In genomic region chr13:110319774-110320509, GRCh38 we compare ENCODE assay signal across 1 cellular context.
TF ChIP-seq lines count a peak whose summit lies in the region.

No MANE protein-coding gene starts in this region.

TF ChIP-seq in HEK293, 187 proteins besides CTCF, POLR2A, EP300 and RAD21 (continued from another document):
- no peak for TF ChIP-seq ZFP41 (tag by site-specific recombination; IDR thresholded peaks at IDR 0.05; ENCODE audit: borderline replicate concordance)
- no peak for TF ChIP-seq PRDM4 (tag by site-specific recombination; IDR thresholded peaks at IDR 0.05)
- TF ChIP-seq, protein P1, sequence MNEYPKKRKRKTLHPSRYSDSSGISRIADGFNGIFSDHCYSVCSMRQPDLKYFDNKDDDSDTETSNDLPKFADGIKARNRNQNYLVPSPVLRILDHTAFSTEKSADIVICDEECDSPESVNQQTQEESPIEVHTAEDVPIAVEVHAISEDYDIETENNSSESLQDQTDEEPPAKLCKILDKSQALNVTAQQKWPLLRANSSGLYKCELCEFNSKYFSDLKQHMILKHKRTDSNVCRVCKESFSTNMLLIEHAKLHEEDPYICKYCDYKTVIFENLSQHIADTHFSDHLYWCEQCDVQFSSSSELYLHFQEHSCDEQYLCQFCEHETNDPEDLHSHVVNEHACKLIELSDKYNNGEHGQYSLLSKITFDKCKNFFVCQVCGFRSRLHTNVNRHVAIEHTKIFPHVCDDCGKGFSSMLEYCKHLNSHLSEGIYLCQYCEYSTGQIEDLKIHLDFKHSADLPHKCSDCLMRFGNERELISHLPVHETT (tag by site-specific recombination; IDR thresholded peaks at IDR 0.05), result no peak
- TF ChIP-seq OSR2 (tag by site-specific recombination; IDR thresholded peaks at IDR 0.05), result peak; percentile 65
